In genomic region chr10:14736600-14737081, GRCh38 we compare ENCODE assay signal across 8 cellular contexts. TPM values are rescaled to one million over a fixed set of nuclear protein-coding genes. Genes with fewer than 3 reads are reported as not detected.
DNase-seq lines count a peak whose midpoint lies in the region; ATAC-seq, FAIRE-seq and TF ChIP-seq lines count a peak whose summit lies in the region.

No MANE protein-coding gene starts in this region.

- peak overlapping the region in 1 of 2 donors; percentile 8 for H3K4me3 ChIP-seq in kidney (ENCODE audit: low read length in 2 of 2)

- peak; percentile 21 for DNase-seq in HFFc6
- peak; percentile 53 for DNase-seq in amniotic epithelial cell (ENCODE audit: low read depth)
- DNase-seq in kidney: peak; percentile 80
- DNase-seq in stromal cell of bone marrow (ENCODE audit: low read depth): peak; percentile 19
- no peak for DNase-seq in COLO829 (ENCODE audit: low spot score)

- H3K9ac ChIP-seq in kidney (ENCODE audit: low read length in 2 of 2): no peak overlapping the region

- no peak overlapping the region; the same call in 1 of the 2 replicates for H3K4me3 Mint-ChIP-seq in HFFc6

- intact Hi-C loops in kidney (cut with DNase I): no loop called here

- FAIRE-seq in kidney (lab: Jason Lieb, UNC): peak; percentile 55

- ATAC-seq in GM18867 (IDR thresholded peaks at IDR 0.05; ENCODE audit: unreplicated experiment) (no peak), HG02852 (IDR thresholded peaks at IDR 0.05; ENCODE audit: unreplicated experiment) (no peak), GM19467 (IDR thresholded peaks at IDR 0.05; ENCODE audit: unreplicated experiment) (no peak)

- peaks cover 12% of the 10 kb centered on the region for H3K27me3 Mint-ChIP-seq in HFFc6 (ENCODE audit: insufficient read depth)

- H3K9me3 Mint-ChIP-seq in HFFc6: no peaks in the 10 kb centered on the region

- peak overlapping the region; percentile 63; the same call in 1 of the 2 replicates for H3K27ac Mint-ChIP-seq in HFFc6

- H3K4me1 ChIP-seq in kidney (ENCODE audit: control insufficient read depth in 1 of 2, insufficient read depth in 1 of 2, low read depth in 1 of 2, low read length in 2 of 2): peaks cover 9 to 20% of the 10 kb centered on the region in 2 donors

- TF ChIP-seq CTCF in HFFc6 (IDR thresholded peaks at IDR 0.05) (no peak), kidney (IDR thresholded peaks at IDR 0.05; ENCODE audit: borderline replicate concordance, extremely low read depth, insufficient read depth) (no peak)

- peak overlapping the region; percentile 53 to 81 for H3K27ac ChIP-seq in kidney (ENCODE audit: low read depth in 2 of 2, low read length in 2 of 2)

- peaks cover 19% of the 10 kb centered on the region for H3K4me1 Mint-ChIP-seq in HFFc6 (ENCODE audit: low read depth)

- H3K36me3 ChIP-seq in kidney (ENCODE audit: control insufficient read depth in 1 of 2, insufficient read depth in 2 of 2, low read length in 2 of 2): no peaks in the 10 kb centered on the region

- H3K9me3 ChIP-seq in kidney (ENCODE audit: control insufficient read depth in 1 of 2, low read length in 2 of 2): no peaks in the 10 kb centered on the region

- H3K36me3 Mint-ChIP-seq in HFFc6 (ENCODE audit: low read depth): no peaks in the 10 kb centered on the region

RNA-seq across cellular contexts. Expression of gene FAM107B, which starts 38.1 kb away (rescaled TPM):
- 10 to 100 TPM; 18.7 to 43.8 (median 40.0) TPM for total RNA-seq in HFFc6 (2021; fragmentation: NEBNext Ultra II Directional; extraction: Animal tissue kit (Norgen Biotek cat#: 25700))
- total RNA-seq in kidney: 105 TPM
- 122 TPM for polyA plus RNA-seq in kidney (ENCODE audit: insufficient read depth, low read depth, low replicate concordance)
